In the genomic region with DNA sequence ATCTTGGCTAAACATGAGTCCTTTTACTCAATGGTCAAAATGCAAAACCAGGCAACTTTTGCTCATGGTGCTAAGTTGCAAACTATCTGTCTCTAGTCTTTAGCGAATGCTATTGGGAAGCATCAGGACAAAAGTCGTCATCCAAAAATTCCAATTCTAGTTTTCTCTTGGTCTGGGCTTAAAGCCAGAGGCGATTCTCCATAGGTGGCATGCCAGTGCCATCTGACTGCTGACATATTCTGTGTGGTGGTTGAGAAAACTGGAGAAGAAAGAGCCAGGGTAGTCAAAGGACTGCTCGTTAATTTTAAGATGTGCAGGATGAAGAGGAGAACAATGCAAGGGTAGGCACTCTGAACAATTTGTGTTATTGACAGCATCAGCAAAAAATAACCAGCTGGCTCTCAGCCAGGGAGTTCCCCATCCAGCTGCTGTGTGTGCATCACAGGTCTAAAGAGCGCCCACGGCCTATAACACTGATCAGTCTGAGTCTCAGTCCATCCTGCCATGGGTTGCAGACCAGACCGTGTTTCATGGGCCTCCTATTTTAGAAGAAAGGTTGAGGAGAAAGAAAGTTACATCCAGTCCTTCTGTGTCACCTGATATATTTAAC, we compare ENCODE assay signal across 12 cellular contexts.
DNase-seq lines count a peak whose midpoint lies in the region; ATAC-seq and TF ChIP-seq lines count a peak whose summit lies in the region.
"Had no signal": no experiment of that assay in that cellular context is flagged by ENCODE, and none has a peak within 500 bp of the region (broad histone marks: within the 10 kb centered on the region; RNA-seq: fewer than 3 reads in every experiment).

No MANE protein-coding gene starts in this region.

- peaks cover 0 to 17% (median 4%) of the 10 kb centered on the region in 3 donors for H3K4me1 ChIP-seq in esophagus squamous epithelium

- H3K27ac ChIP-seq in esophagus squamous epithelium, result no peak overlapping the region
- H3K27ac ChIP-seq: stomach, VCaP had no signal

- H3K4me3 ChIP-seq in esophagus squamous epithelium, result no peak overlapping the region
- H3K4me3 ChIP-seq: stomach had no signal

- peaks cover 52% of the 10 kb centered on the region for H3K4me1 Mint-ChIP-seq in activated T-helper 2 cell treated with anti-CD3 and anti-CD28 coated beads, Interferon-gamma antibody, Interleukin-2, Interleukin-4, amounts not matched to agents 10 μg/mL and 5 μg/mL and 100 μg/mL, durations not matched to agents 14 hours and 24 hours and 36 hours (ENCODE audit: low read depth)

- TF ChIP-seq POLR2A in esophagus squamous epithelium (IDR thresholded peaks at IDR 0.05), result no peak

- H3K9me3 ChIP-seq in esophagus squamous epithelium, result no peaks in the 10 kb centered on the region
- H3K9me3 ChIP-seq: stomach had no signal

- H3K27me3 ChIP-seq in esophagus squamous epithelium, result no peaks in the 10 kb centered on the region
- H3K27me3 ChIP-seq: stomach had no signal

- H3K36me3 ChIP-seq in esophagus squamous epithelium, result no peaks in the 10 kb centered on the region
- H3K36me3 ChIP-seq: stomach had no signal

- H3K9me3 Mint-ChIP-seq in activated T-helper 2 cell treated with anti-CD3 and anti-CD28 coated beads, Interferon-gamma antibody, Interleukin-2, Interleukin-4, amounts not matched to agents 10 μg/mL and 5 μg/mL and 100 μg/mL, durations not matched to agents 14 hours and 24 hours and 36 hours, result peaks cover 6% of the 10 kb centered on the region
- H3K9me3 Mint-ChIP-seq: immature natural killer cell had no signal

- no peak for TF ChIP-seq CTCF in omental fat pad (IDR thresholded peaks at IDR 0.05)
- TF ChIP-seq CTCF in esophagus squamous epithelium (IDR thresholded peaks at IDR 0.05), result no peak

- peak; percentile 57 to 65 for ATAC-seq in activated CD4-positive, CD25-positive, alpha-beta regulatory T cell treated with anti-CD3 and anti-CD28 coated beads, Interleukin-2, amount 50 U/mL, for 24 hours
- ATAC-seq in HG03432 (IDR thresholded peaks at IDR 0.05; ENCODE audit: unreplicated experiment), result peak; percentile 72
- no peak for ATAC-seq in omental fat pad (ENCODE audit: low FRiP score)
- ATAC-seq in GM21737 (IDR thresholded peaks at IDR 0.05; ENCODE audit: unreplicated experiment), result no peak

- intact Hi-C loops in activated T-helper 2 cell treated with anti-CD3 and anti-CD28 coated beads, Interferon-gamma antibody, Interleukin-2, Interleukin-4, amounts not matched to agents 10 μg/mL and 5 μg/mL and 100 μg/mL, durations not matched to agents 14 hours and 24 hours and 36 hours (cut with micrococcal nuclease), result loop anchor here (5.0 kb wide), 1 partner anchor 94 kb away; no protein-coding TSS in a partner anchor
- intact Hi-C loops in esophagus squamous epithelium (cut with DNase I), result no loop called here

- 79 to 91% methylated on average over 7 of the region's 7 CpGs for WGBS in esophagus squamous epithelium, 2 donors

- H3K27me3 Mint-ChIP-seq in activated T-helper 2 cell treated with anti-CD3 and anti-CD28 coated beads, Interferon-gamma antibody, Interleukin-2, Interleukin-4, amounts not matched to agents 10 μg/mL and 5 μg/mL and 100 μg/mL, durations not matched to agents 14 hours and 24 hours and 36 hours (ENCODE audit: low read depth), result peaks cover 5% of the 10 kb centered on the region

- H3K27ac Mint-ChIP-seq in activated T-helper 2 cell treated with anti-CD3 and anti-CD28 coated beads, Interferon-gamma antibody, Interleukin-2, Interleukin-4, amounts not matched to agents 10 μg/mL and 5 μg/mL and 100 μg/mL, durations not matched to agents 14 hours and 24 hours and 36 hours, result peak overlapping the region; percentile 15

- H3K4me3 Mint-ChIP-seq in activated T-helper 2 cell treated with anti-CD3 and anti-CD28 coated beads, Interferon-gamma antibody, Interleukin-2, Interleukin-4, amounts not matched to agents 10 μg/mL and 5 μg/mL and 100 μg/mL, durations not matched to agents 14 hours and 24 hours and 36 hours (ENCODE audit: low read depth), result no peak overlapping the region
- H3K4me3 Mint-ChIP-seq: immature natural killer cell had no signal

- H3K36me3 Mint-ChIP-seq in activated T-helper 2 cell treated with anti-CD3 and anti-CD28 coated beads, Interferon-gamma antibody, Interleukin-2, Interleukin-4, amounts not matched to agents 10 μg/mL and 5 μg/mL and 100 μg/mL, durations not matched to agents 14 hours and 24 hours and 36 hours (ENCODE audit: low read depth), result no peaks in the 10 kb centered on the region
- H3K36me3 Mint-ChIP-seq: immature natural killer cell had no signal

- DNase-seq in activated CD4-positive, CD25-positive, alpha-beta regulatory T cell treated with anti-CD3 and anti-CD28 coated beads, Interleukin-2, amount 50 U/mL, for 72 hours, result no peak
- no peak for DNase-seq in activated T-helper 2 cell treated with anti-CD3 and anti-CD28 coated beads, Interferon-gamma antibody, Interleukin-2, Interleukin-4, amounts not matched to agents 10 μg/mL and 5 μg/mL and 100 μg/mL, durations not matched to agents 14 hours and 24 hours and 36 hours (ENCODE audit: low spot score)
- peak in 2 of 3 donors; percentile 10 for DNase-seq in stimulated activated CD4-positive, alpha-beta T cell treated with anti-CD3 and anti-CD28 coated beads, TNF-alpha, amount 100 ng/mL, for 48 hours (ENCODE audit: low read depth in 3 of 3)
- DNase-seq in omental fat pad (ENCODE audit: low spot score) (no peak), esophagus squamous epithelium (lab: John Stamatoyannopoulos, UW) (no peak)
- DNase-seq: immature natural killer cell, NCI-H2081, stomach had no signal

Comparison
In these comparisons a context has a peak if more than half of its experiments do, and no peak if none do; other contexts are left out.
1. ATAC-seq: peak in activated CD4-positive, CD25-positive, alpha-beta regulatory T cell treated with anti-CD3 and anti-CD28 coated beads, Interleukin-2, amount 50 U/mL, for 24 hours (2 of 2) and HG03432 (single experiment); none in omental fat pad (single experiment) and GM21737 (single experiment).
2. DNase-seq: peak in stimulated activated CD4-positive, alpha-beta T cell treated with anti-CD3 and anti-CD28 coated beads, TNF-alpha, amount 100 ng/mL, for 48 hours (2 of 3); none in activated CD4-positive, CD25-positive, alpha-beta regulatory T cell treated with anti-CD3 and anti-CD28 coated beads, Interleukin-2, amount 50 U/mL, for 72 hours (single experiment), activated T-helper 2 cell treated with anti-CD3 and anti-CD28 coated beads, Interferon-gamma antibody, Interleukin-2, Interleukin-4, amounts not matched to agents 10 μg/mL and 5 μg/mL and 100 μg/mL, durations not matched to agents 14 hours and 24 hours and 36 hours (single experiment), omental fat pad (single experiment) and esophagus squamous epithelium (single experiment).